1 cellular context compared by ENCODE assay signal in genomic region chr2:130986890-130987493, GRCh38.
TF ChIP-seq lines count a peak whose summit lies in the region.

No MANE protein-coding gene starts in this region.

TF ChIP-seq in HepG2, 621 proteins besides CTCF, POLR2A, EP300 and RAD21 (continued from another document):
- TF ChIP-seq MAFK (conservative IDR thresholded peaks at IDR 0.05 in 1 of 2, IDR thresholded peaks at IDR 0.05 in 1 of 2; ENCODE audit: low read length in 2 of 2) = no peak
- TF ChIP-seq ZNF670 (CRISPR knock-in tag; IDR thresholded peaks at IDR 0.05; ENCODE audit: borderline replicate concordance) = no peak
- no peak for TF ChIP-seq TEAD3 (CRISPR knock-in tag; optimal IDR thresholded peaks at IDR 0.05; ENCODE audit: borderline replicate concordance)
- TF ChIP-seq ZBTB34 (CRISPR knock-in tag; IDR thresholded peaks at IDR 0.05) = no peak
- TF ChIP-seq ZNF235 (CRISPR knock-in tag; IDR thresholded peaks at IDR 0.05; ENCODE audit: borderline replicate concordance) = no peak
- TF ChIP-seq JUNB (CRISPR knock-in tag; IDR thresholded peaks at IDR 0.05; ENCODE audit: borderline replicate concordance) = no peak
- TF ChIP-seq ADNP (CRISPR knock-in tag; IDR thresholded peaks at IDR 0.05) = no peak
- TF ChIP-seq KAT8 (CRISPR knock-in tag; IDR thresholded peaks at IDR 0.05) = no peak
- TF ChIP-seq CSRNP2 (CRISPR knock-in tag; conservative IDR thresholded peaks at IDR 0.05; ENCODE audit: low read depth) = no peak
- TF ChIP-seq POGK (CRISPR knock-in tag; conservative IDR thresholded peaks at IDR 0.05) = no peak
